Comparison of ENCODE assay signal across 2 cellular contexts in the genomic region with DNA sequence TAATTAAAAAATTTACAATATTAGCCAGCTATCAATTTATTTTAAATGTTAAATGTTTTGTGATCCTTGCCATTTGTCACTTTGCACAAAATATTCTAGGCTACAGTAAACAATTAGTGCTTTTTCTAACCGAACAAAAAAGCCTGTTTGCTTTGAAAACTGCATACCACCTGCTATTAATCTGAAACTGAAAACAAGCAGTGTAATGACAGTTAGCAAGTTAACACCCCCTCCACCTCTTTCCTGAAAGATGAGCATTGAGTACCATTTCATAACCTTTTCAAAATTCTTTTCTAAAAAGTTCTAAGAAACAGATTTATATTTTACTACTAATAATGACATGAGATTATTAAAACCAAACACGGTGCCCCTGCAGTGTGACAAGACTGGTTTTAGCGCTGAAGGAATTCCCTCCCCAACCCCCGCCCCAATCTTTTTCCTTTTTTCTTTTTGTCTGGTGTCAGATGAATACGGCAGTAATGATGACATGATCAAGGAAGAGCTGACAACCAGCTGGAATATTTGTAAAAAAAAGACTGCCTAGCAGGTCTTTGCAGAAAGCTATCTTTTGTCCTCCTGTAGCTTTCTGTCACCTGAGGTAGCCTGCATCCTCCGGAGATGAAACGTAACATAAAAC.
TF ChIP-seq lines count a peak whose summit lies in the region.

No MANE protein-coding gene starts in this region.

TF ChIP-seq in GM12878, 131 proteins besides CTCF, POLR2A, EP300 and RAD21:
- TF ChIP-seq FOXM1 (IDR thresholded peaks at IDR 0.05; ENCODE audit: low read depth, low read length) (no peak), CHD2 (IDR thresholded peaks at IDR 0.05; ENCODE audit: borderline replicate concordance, low read depth, low read length) (no peak)

TF ChIP-seq in GM23338, 12 proteins besides CTCF, POLR2A, EP300 and RAD21:
- TF ChIP-seq ZNF114 (CRISPR knock-in tag; IDR thresholded peaks at IDR 0.05), result no peak
